1 cellular context compared by ENCODE assay signal in genomic region chr6:159008656-159009288, GRCh38.
TF ChIP-seq lines count a peak whose summit lies in the region.

No MANE protein-coding gene starts in this region.

TF ChIP-seq in HCT116, 20 proteins besides CTCF, POLR2A, EP300 and RAD21 (continued from another document):
- no peak for TF ChIP-seq ZNF274 (IDR thresholded peaks at IDR 0.05; ENCODE audit: low read depth, low read length)
- TF ChIP-seq, protein P1, sequence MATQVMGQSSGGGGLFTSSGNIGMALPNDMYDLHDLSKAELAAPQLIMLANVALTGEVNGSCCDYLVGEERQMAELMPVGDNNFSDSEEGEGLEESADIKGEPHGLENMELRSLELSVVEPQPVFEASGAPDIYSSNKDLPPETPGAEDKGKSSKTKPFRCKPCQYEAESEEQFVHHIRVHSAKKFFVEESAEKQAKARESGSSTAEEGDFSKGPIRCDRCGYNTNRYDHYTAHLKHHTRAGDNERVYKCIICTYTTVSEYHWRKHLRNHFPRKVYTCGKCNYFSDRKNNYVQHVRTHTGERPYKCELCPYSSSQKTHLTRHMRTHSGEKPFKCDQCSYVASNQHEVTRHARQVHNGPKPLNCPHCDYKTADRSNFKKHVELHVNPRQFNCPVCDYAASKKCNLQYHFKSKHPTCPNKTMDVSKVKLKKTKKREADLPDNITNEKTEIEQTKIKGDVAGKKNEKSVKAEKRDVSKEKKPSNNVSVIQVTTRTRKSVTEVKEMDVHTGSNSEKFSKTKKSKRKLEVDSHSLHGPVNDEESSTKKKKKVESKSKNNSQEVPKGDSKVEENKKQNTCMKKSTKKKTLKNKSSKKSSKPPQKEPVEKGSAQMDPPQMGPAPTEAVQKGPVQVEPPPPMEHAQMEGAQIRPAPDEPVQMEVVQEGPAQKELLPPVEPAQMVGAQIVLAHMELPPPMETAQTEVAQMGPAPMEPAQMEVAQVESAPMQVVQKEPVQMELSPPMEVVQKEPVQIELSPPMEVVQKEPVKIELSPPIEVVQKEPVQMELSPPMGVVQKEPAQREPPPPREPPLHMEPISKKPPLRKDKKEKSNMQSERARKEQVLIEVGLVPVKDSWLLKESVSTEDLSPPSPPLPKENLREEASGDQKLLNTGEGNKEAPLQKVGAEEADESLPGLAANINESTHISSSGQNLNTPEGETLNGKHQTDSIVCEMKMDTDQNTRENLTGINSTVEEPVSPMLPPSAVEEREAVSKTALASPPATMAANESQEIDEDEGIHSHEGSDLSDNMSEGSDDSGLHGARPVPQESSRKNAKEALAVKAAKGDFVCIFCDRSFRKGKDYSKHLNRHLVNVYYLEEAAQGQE (IDR thresholded peaks at IDR 0.05; ENCODE audit: low read depth): no peak
TF ChIP-seq in HCT116: peak in this region for 0.
